Comparison of ENCODE assay signal across 9 cellular contexts in genomic region chr10:122142652-122143237, GRCh38.
DNase-seq lines count a peak whose midpoint lies in the region; ATAC-seq, FAIRE-seq and TF ChIP-seq lines count a peak whose summit lies in the region.
"Had no signal": no experiment of that assay in that cellular context is flagged by ENCODE, and none has a peak within 500 bp of the region (broad histone marks: within the 10 kb centered on the region; RNA-seq: fewer than 3 reads in every experiment).

No MANE protein-coding gene starts in this region.

- H3K4me3 ChIP-seq in GM12865 (ENCODE audit: low read depth, low read length) (no peak overlapping the region), K562 (no peak overlapping the region), liver (ENCODE audit: low read depth in 1 of 3, low read length in 3 of 3) (no peak overlapping the region), subcutaneous abdominal adipose tissue (ENCODE audit: low read depth in 1 of 5, low read length in 5 of 5) (no peak overlapping the region)

- ATAC-seq in K562 (peak; percentile 74), HG02938 (IDR thresholded peaks at IDR 0.05; ENCODE audit: unreplicated experiment) (no peak), GM19455 (IDR thresholded peaks at IDR 0.05; ENCODE audit: unreplicated experiment) (no peak)
- ATAC-seq: naive thymus-derived CD8-positive, alpha-beta T cell; T-cell had no signal

- TF ChIP-seq CTCF in GM12865 (IDR thresholded peaks at IDR 0.05; ENCODE audit: insufficient read depth, low read depth, low read length, missing control alignments) (peak; percentile 74), K562 (IDR thresholded peaks at IDR 0.05 in 2 of 3, conservative IDR thresholded peaks at IDR 0.05 in 1 of 3; ENCODE audit: insufficient read depth in 2 of 3, low read depth in 1 of 3, low read length in 3 of 3) (peak; percentile 55 to 75 (median 63)), liver (IDR thresholded peaks at IDR 0.05; ENCODE audit: low read depth, low read length, missing input control) (peak; percentile 92)

- H3K27ac ChIP-seq in K562 (ENCODE audit: extremely low read depth, low read depth, low read length) (no peak overlapping the region), liver (ENCODE audit: low read depth in 1 of 2, low read length in 2 of 2) (no peak overlapping the region), subcutaneous abdominal adipose tissue (ENCODE audit: low read depth, low read length) (peak overlapping the region; percentile 76)

- no peak overlapping the region for H2AFZ ChIP-seq in K562 (ENCODE audit: low read depth, low read length)

- BruUV-seq in K562 (replicated peaks; lab: Mats Ljungman, UMichigan) = no TSS peak

- TF ChIP-seq RAD21 in K562 (CRISPR knock-in tag; conservative IDR thresholded peaks at IDR 0.05 in 1 of 2, IDR thresholded peaks at IDR 0.05 in 1 of 2) (peak in 1 of 2 experiments; percentile 62; a peak in 2 of 4 replicates), liver (IDR thresholded peaks at IDR 0.05) (peak; percentile 88 to 90)

- H3K36me3 ChIP-seq in K562 (ENCODE audit: control insufficient read depth, insufficient read depth, low read length) = no peaks in the 10 kb centered on the region
- no peaks in the 10 kb centered on the region for H3K36me3 ChIP-seq in liver (ENCODE audit: control insufficient read depth in 4 of 4, insufficient read depth in 3 of 4, low read depth in 1 of 4, low read length in 3 of 4)
- peaks cover 0 to 17% (median 14%) of the 10 kb centered on the region in 5 donors for H3K36me3 ChIP-seq in subcutaneous abdominal adipose tissue (ENCODE audit: control insufficient read depth in 5 of 5, insufficient read depth in 5 of 5, low read length in 5 of 5)

- TF ChIP-seq EP300 in K562 (IDR thresholded peaks at IDR 0.05; ENCODE audit: low read length) = no peak

- no peak for TF ChIP-seq POLR2A in K562 (conservative IDR thresholded peaks at IDR 0.05)

- no peak for FAIRE-seq in K562 (lab: Jason Lieb, UNC)

- DNase-seq in GM12865 (ENCODE audit: low read depth) = no peak
- peak; percentile 6 for DNase-seq in NCI-H345 (lab: John Stamatoyannopoulos, UW)
- peak; percentile 18 to 73 (median 60) for DNase-seq in K562 (ENCODE audit: extremely low read depth in 1 of 4, low spot score in 3 of 4)

- POLR2A ChIA-PET in K562 (lab: Yijun Ruan, JAX) = no interaction called here

- WGBS in K562 (ENCODE audit: insufficient coverage, low coverage, missing lambda C conversion rate) = 2% methylated on average over 12 of the region's 14 CpGs
- 21% methylated on average over 14 of the region's 14 CpGs for WGBS in liver

- H3K4me1 ChIP-seq in K562 (replicated peaks in 1 of 2; ENCODE audit: control insufficient read depth in 2 of 2, insufficient read depth in 2 of 2, low read length in 2 of 2) = no peaks in the 10 kb centered on the region
- peaks cover 10 to 33% (median 23%) of the 10 kb centered on the region in 4 donors for H3K4me1 ChIP-seq in liver (ENCODE audit: control insufficient read depth in 4 of 4, insufficient read depth in 4 of 4, low read length in 3 of 4)
- H3K4me1 ChIP-seq in subcutaneous abdominal adipose tissue (ENCODE audit: control insufficient read depth in 5 of 5, insufficient read depth in 5 of 5, low read length in 5 of 5) = peaks cover 28 to 60% (median 47%) of the 10 kb centered on the region in 5 donors

- H3K27me3 ChIP-seq in K562 (ENCODE audit: control insufficient read depth in 2 of 2, insufficient read depth in 2 of 2, low read length in 2 of 2) = peaks cover 2 to 28% of the 10 kb centered on the region in 2 experiments; a peak in 4 of 5 replicates
- H3K27me3 ChIP-seq in liver (ENCODE audit: control insufficient read depth in 4 of 4, insufficient read depth in 4 of 4, low read length in 3 of 4) = no peaks in the 10 kb centered on the region
- H3K27me3 ChIP-seq in subcutaneous abdominal adipose tissue (ENCODE audit: control insufficient read depth in 5 of 5, insufficient read depth in 4 of 5, low read length in 5 of 5) = no peaks in the 10 kb centered on the region

- no peaks in the 10 kb centered on the region for H3K79me2 ChIP-seq in K562 (ENCODE audit: control insufficient read depth, insufficient read depth, low read length)

- in situ Hi-C loops in K562 (cut with MboI) = loop anchor here (25.0 kb wide), 1 partner anchor 295 kb away; no protein-coding TSS in a partner anchor

- H3K9me3 ChIP-seq in K562 (replicated peaks; ENCODE audit: control insufficient read depth, insufficient read depth, low read depth, low read length) (no peaks in the 10 kb centered on the region), liver (ENCODE audit: control insufficient read depth in 4 of 4, low read length in 3 of 4) (no peaks in the 10 kb centered on the region), subcutaneous abdominal adipose tissue (ENCODE audit: control insufficient read depth in 5 of 5, low read length in 5 of 5) (peaks cover 0 to 3% (median 0%) of the 10 kb centered on the region in 5 donors)

- H3K9me1 ChIP-seq in K562 (ENCODE audit: control insufficient read depth, insufficient read depth, low read length) = no peaks in the 10 kb centered on the region

- CTCF ChIA-PET in K562 (lab: Yijun Ruan, JAX; ENCODE audit: low intra/inter-chr PET ratio) = no interaction called here

- H3K4me2 ChIP-seq in K562 (ENCODE audit: insufficient read depth, low read length) = no peak overlapping the region

- H4K20me1 ChIP-seq in K562 (replicated peaks; ENCODE audit: control insufficient read depth, insufficient read depth, low read length) = no peaks in the 10 kb centered on the region

- H3K9ac ChIP-seq in K562 (ENCODE audit: insufficient read depth in 1 of 2, low read depth in 2 of 2, low read length in 2 of 2) (no peak overlapping the region), liver (ENCODE audit: low read depth in 1 of 2, low read length in 2 of 2) (no peak overlapping the region), subcutaneous abdominal adipose tissue (ENCODE audit: low read length in 5 of 5) (no peak overlapping the region)

- intact Hi-C loops in K562 (cut with micrococcal nuclease) = loop anchor here (5.0 to 10.0 kb wide), 2 partner anchors 122 to 295 kb away; no protein-coding TSS in a partner anchor

TF ChIP-seq in K562, 482 proteins besides CTCF, POLR2A, EP300 and RAD21:
- TF ChIP-seq SMC3 (conservative IDR thresholded peaks at IDR 0.05; ENCODE audit: insufficient read depth, low read depth, low read length) = 0 out of 2 replicates have a peak, but pooled peaks have one; percentile 13
- TF ChIP-seq ZFP1 (CRISPR knock-in tag; IDR thresholded peaks at IDR 0.05) = no peak
- no peak for TF ChIP-seq NR2C2 (CRISPR knock-in tag; IDR thresholded peaks at IDR 0.05)
- no peak for TF ChIP-seq NR2C2 (tag; IDR thresholded peaks at IDR 0.05)
- peak; percentile 92 for TF ChIP-seq ZBTB7A (IDR thresholded peaks at IDR 0.05; ENCODE audit: borderline replicate concordance, control insufficient read depth, low read depth, low read length)
- TF ChIP-seq CREM (IDR thresholded peaks at IDR 0.05; ENCODE audit: low read depth) = 0 out of 2 replicates have a peak, but pooled peaks have one; percentile 7

TF ChIP-seq in liver, 16 proteins besides CTCF, POLR2A, EP300 and RAD21 (continues in another document):
- TF ChIP-seq HNF4A (conservative IDR thresholded peaks at IDR 0.05) (no peak), JUND (IDR thresholded peaks at IDR 0.05) (no peak), ATF3 (IDR thresholded peaks at IDR 0.05) (no peak), FOXA1 (IDR thresholded peaks at IDR 0.05) (no peak), MAX (IDR thresholded peaks at IDR 0.05) (no peak), FOXA2 (IDR thresholded peaks at IDR 0.05) (no peak), ZBTB33 (IDR thresholded peaks at IDR 0.05) (no peak)
